ENCODE assay signal across 1 cellular context in the genomic region with DNA sequence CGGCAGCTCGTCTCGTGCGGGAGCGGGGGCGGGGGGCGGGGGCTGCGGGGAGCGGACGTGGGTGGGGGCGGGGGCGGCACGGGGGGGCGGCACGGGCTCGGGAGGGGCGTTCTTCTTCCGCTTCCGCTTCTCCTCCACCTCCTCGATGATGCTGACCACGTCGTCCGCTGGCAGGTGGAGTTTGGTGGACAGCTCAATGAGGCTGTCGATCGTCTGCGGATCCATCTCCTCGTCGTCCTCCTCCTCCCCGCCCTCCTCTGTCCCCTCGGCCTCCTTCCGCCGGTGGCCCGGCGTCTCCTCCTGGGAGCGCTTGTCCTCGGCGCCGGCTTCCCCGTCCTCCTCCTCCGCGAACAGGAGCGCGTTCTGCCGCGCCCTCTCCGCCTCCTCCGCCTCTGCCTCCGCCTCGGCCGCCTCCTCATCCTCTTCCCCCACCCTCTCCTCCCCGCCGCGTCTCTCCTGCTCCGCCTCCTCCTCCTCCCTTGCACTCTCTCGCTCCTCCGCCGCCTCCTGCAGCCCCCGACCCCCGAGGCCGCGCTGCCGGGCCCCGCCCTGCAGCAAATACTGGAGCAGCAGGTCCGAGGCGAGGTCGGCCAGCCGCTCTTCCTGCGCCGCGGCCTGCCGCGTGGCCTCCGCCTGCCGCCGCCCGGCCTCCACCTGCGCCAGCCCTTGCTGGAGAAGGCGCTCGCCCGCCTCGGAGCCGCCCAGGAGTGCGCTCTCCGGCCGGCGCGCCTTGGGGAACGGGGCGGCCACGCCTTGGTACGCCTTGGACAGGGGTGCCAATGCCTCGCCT.
TF ChIP-seq lines count a peak whose summit lies in the region.

No MANE protein-coding gene starts in this region.

TF ChIP-seq in HEK293, 187 proteins besides CTCF, POLR2A, EP300 and RAD21 (continued from another document and continues in another):
- TF ChIP-seq, protein P1, sequence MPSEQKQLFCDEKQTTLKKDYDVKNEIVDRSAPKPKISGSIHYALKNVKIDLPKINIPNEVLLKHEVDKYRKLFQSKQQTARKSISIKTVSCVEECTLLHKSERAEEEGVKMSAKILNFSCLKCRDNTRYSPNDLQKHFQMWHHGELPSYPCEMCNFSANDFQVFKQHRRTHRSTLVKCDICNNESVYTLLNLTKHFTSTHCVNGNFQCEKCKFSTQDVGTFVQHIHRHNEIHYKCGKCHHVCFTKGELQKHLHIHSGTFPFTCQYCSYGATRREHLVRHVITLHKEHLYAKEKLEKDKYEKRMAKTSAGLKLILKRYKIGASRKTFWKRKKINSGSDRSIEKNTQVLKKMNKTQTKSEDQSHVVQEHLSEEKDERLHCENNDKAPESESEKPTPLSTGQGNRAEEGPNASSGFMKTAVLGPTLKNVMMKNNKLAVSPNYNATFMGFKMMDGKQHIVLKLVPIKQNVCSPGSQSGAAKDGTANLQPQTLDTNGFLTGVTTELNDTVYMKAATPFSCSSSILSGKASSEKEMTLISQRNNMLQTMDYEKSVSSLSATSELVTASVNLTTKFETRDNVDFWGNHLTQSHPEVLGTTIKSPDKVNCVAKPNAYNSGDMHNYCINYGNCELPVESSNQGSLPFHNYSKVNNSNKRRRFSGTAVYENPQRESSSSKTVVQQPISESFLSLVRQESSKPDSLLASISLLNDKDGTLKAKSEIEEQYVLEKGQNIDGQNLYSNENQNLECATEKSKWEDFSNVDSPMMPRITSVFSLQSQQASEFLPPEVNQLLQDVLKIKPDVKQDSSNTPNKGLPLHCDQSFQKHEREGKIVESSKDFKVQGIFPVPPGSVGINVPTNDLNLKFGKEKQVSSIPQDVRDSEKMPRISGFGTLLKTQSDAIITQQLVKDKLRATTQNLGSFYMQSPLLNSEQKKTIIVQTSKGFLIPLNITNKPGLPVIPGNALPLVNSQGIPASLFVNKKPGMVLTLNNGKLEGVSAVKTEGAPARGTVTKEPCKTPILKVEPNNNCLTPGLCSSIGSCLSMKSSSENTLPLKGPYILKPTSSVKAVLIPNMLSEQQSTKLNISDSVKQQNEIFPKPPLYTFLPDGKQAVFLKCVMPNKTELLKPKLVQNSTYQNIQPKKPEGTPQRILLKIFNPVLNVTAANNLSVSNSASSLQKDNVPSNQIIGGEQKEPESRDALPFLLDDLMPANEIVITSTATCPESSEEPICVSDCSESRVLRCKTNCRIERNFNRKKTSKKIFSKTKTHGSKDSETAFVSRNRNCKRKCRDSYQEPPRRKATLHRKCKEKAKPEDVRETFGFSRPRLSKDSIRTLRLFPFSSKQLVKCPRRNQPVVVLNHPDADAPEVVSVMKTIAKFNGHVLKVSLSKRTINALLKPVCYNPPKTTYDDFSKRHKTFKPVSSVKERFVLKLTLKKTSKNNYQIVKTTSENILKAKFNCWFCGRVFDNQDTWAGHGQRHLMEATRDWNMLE (tag by site-specific recombination; conservative IDR thresholded peaks at IDR 0.05; ENCODE audit: low read depth) = no peak
- TF ChIP-seq HOXD13 (CRISPR knock-in tag; IDR thresholded peaks at IDR 0.05; ENCODE audit: borderline replicate concordance) (no peak), ZNF501 (tag by site-specific recombination; IDR thresholded peaks at IDR 0.05) (peak; percentile 39; the same call in 1 of the 2 replicates), SP7 (tag by site-specific recombination; IDR thresholded peaks at IDR 0.05) (peak; percentile 81), ZNF777 (tag by site-specific recombination; IDR thresholded peaks at IDR 0.05; ENCODE audit: borderline replicate concordance) (no peak), WT1 (tag by site-specific recombination; IDR thresholded peaks at IDR 0.05) (peak; percentile 58; the same call in 1 of the 2 replicates), YY1 (tag by site-specific recombination; IDR thresholded peaks at IDR 0.05) (no peak), FEZF1 (tag by site-specific recombination; IDR thresholded peaks at IDR 0.05) (no peak), ZNF416 (tag by site-specific recombination; IDR thresholded peaks at IDR 0.05) (no peak), GLI4 (tag by site-specific recombination; IDR thresholded peaks at IDR 0.05) (peak; percentile 86), ZNF211 (tag by site-specific recombination; IDR thresholded peaks at IDR 0.05; ENCODE audit: low read depth) (no peak), ZNF426 (tag by site-specific recombination; IDR thresholded peaks at IDR 0.05) (no peak), KLF10 (tag by site-specific recombination; IDR thresholded peaks at IDR 0.05) (no peak), ZBTB8A (tag by site-specific recombination; IDR thresholded peaks at IDR 0.05) (peak; percentile 53), ZIC2 (tag by site-specific recombination; IDR thresholded peaks at IDR 0.05) (peak; percentile 49; the same call in 1 of the 2 replicates), ZNF791 (tag by site-specific recombination; IDR thresholded peaks at IDR 0.05) (no peak), ZNF747 (tag by site-specific recombination; IDR thresholded peaks at IDR 0.05) (no peak), PRDM1 (tag by site-specific recombination; IDR thresholded peaks at IDR 0.05) (no peak), ZNF223 (tag by site-specific recombination; IDR thresholded peaks at IDR 0.05) (no peak), ZFP69B (tag by site-specific recombination; IDR thresholded peaks at IDR 0.05) (no peak; the same call in 1 of the 2 replicates), MEIS1 (CRISPR knock-in tag; IDR thresholded peaks at IDR 0.05; ENCODE audit: borderline replicate concordance) (no peak), ZNF677 (tag by site-specific recombination; IDR thresholded peaks at IDR 0.05) (no peak), GLIS2 (tag by site-specific recombination; IDR thresholded peaks at IDR 0.05) (peak; percentile 85), SCRT2 (tag by site-specific recombination; IDR thresholded peaks at IDR 0.05) (peak; percentile 42; the same call in 1 of the 2 replicates), TRIM28 (IDR thresholded peaks at IDR 0.05; ENCODE audit: borderline replicate concordance, low read length) (no peak), ZNF169 (tag by site-specific recombination; IDR thresholded peaks at IDR 0.05) (no peak), ZNF623 (tag by site-specific recombination; IDR thresholded peaks at IDR 0.05) (no peak), OSR2 (tag by site-specific recombination; IDR thresholded peaks at IDR 0.05) (peak; percentile 40), ZNF768 (tag by site-specific recombination; IDR thresholded peaks at IDR 0.05) (no peak; the same call in 1 of the 2 replicates), SALL2 (tag by site-specific recombination; IDR thresholded peaks at IDR 0.05; ENCODE audit: borderline replicate concordance) (no peak), ZEB2 (tag by site-specific recombination; IDR thresholded peaks at IDR 0.05) (peak; percentile 69), ZNF354C (tag by site-specific recombination; IDR thresholded peaks at IDR 0.05; ENCODE audit: borderline replicate concordance, low read depth) (no peak), ZNF600 (tag by site-specific recombination; IDR thresholded peaks at IDR 0.05) (peak; percentile 98), ZNF629 (tag by site-specific recombination; IDR thresholded peaks at IDR 0.05) (peak; percentile 60), SP3 (tag by site-specific recombination; IDR thresholded peaks at IDR 0.05) (peak; percentile 97), ZBTB48 (tag by site-specific recombination; IDR thresholded peaks at IDR 0.05) (peak; percentile 41; the same call in 1 of the 2 replicates), ZNF335 (tag by site-specific recombination; conservative IDR thresholded peaks at IDR 0.05) (peak; percentile 81), ZNF544 (tag by site-specific recombination; IDR thresholded peaks at IDR 0.05) (no peak), ZNF837 (tag by site-specific recombination; IDR thresholded peaks at IDR 0.05) (no peak), ZNF394 (tag by site-specific recombination; IDR thresholded peaks at IDR 0.05; ENCODE audit: borderline replicate concordance) (no peak), ZSCAN30 (tag by site-specific recombination; IDR thresholded peaks at IDR 0.05) (no peak), ZNF624 (tag by site-specific recombination; IDR thresholded peaks at IDR 0.05) (no peak), ZNF548 (tag by site-specific recombination; IDR thresholded peaks at IDR 0.05) (no peak)
- TF ChIP-seq, protein P2, sequence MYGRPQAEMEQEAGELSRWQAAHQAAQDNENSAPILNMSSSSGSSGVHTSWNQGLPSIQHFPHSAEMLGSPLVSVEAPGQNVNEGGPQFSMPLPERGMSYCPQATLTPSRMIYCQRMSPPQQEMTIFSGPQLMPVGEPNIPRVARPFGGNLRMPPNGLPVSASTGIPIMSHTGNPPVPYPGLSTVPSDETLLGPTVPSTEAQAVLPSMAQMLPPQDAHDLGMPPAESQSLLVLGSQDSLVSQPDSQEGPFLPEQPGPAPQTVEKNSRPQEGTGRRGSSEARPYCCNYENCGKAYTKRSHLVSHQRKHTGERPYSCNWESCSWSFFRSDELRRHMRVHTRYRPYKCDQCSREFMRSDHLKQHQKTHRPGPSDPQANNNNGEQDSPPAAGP (tag by site-specific recombination; IDR thresholded peaks at IDR 0.05) = peak; percentile 87
- TF ChIP-seq, protein P3, sequence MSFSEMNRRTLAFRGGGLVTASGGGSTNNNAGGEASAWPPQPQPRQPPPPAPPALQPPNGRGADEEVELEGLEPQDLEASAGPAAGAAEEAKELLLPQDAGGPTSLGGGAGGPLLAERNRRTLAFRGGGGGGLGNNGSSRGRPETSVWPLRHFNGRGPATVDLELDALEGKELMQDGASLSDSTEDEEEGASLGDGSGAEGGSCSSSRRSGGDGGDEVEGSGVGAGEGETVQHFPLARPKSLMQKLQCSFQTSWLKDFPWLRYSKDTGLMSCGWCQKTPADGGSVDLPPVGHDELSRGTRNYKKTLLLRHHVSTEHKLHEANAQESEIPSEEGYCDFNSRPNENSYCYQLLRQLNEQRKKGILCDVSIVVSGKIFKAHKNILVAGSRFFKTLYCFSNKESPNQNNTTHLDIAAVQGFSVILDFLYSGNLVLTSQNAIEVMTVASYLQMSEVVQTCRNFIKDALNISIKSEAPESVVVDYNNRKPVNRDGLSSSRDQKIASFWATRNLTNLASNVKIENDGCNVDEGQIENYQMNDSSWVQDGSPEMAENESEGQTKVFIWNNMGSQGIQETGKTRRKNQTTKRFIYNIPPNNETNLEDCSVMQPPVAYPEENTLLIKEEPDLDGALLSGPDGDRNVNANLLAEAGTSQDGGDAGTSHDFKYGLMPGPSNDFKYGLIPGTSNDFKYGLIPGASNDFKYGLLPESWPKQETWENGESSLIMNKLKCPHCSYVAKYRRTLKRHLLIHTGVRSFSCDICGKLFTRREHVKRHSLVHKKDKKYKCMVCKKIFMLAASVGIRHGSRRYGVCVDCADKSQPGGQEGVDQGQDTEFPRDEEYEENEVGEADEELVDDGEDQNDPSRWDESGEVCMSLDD (tag by site-specific recombination; IDR thresholded peaks at IDR 0.05) = 0 out of 2 replicates have a peak, but pooled peaks have one; percentile 23
- TF ChIP-seq, protein P4, sequence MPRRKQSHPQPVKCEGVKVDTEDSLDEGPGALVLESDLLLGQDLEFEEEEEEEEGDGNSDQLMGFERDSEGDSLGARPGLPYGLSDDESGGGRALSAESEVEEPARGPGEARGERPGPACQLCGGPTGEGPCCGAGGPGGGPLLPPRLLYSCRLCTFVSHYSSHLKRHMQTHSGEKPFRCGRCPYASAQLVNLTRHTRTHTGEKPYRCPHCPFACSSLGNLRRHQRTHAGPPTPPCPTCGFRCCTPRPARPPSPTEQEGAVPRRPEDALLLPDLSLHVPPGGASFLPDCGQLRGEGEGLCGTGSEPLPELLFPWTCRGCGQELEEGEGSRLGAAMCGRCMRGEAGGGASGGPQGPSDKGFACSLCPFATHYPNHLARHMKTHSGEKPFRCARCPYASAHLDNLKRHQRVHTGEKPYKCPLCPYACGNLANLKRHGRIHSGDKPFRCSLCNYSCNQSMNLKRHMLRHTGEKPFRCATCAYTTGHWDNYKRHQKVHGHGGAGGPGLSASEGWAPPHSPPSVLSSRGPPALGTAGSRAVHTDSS (tag by site-specific recombination; IDR thresholded peaks at IDR 0.05) = peak; percentile 76
- TF ChIP-seq, protein P5, sequence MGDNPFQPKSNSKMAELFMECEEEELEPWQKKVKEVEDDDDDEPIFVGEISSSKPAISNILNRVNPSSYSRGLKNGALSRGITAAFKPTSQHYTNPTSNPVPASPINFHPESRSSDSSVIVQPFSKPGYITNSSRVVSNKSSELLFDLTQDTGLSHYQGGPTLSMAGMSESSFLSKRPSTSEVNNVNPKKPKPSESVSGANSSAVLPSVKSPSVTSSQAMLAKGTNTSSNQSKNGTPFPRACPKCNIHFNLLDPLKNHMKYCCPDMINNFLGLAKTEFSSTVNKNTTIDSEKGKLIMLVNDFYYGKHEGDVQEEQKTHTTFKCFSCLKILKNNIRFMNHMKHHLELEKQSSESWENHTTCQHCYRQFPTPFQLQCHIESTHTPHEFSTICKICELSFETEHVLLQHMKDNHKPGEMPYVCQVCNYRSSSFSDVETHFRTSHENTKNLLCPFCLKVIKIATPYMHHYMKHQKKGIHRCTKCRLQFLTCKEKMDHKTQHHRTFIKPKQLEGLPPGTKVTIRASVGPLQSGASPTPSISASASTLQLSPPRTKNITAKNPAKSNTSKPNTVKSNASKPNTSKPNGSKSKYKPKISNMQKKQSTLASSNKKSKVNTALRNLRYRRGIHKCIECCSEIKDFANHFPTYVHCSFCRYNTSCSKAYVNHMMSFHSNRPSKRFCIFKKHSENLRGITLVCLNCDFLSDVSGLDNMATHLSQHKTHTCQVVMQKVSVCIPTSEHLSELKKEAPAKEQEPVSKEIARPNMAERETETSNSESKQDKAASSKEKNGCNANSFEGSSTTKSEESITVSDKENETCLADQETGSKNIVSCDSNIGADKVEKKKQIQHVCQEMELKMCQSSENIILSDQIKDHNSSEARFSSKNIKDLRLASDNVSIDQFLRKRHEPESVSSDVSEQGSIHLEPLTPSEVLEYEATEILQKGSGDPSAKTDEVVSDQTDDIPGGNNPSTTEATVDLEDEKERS (tag by site-specific recombination; IDR thresholded peaks at IDR 0.05) = no peak
- TF ChIP-seq, protein P6, sequence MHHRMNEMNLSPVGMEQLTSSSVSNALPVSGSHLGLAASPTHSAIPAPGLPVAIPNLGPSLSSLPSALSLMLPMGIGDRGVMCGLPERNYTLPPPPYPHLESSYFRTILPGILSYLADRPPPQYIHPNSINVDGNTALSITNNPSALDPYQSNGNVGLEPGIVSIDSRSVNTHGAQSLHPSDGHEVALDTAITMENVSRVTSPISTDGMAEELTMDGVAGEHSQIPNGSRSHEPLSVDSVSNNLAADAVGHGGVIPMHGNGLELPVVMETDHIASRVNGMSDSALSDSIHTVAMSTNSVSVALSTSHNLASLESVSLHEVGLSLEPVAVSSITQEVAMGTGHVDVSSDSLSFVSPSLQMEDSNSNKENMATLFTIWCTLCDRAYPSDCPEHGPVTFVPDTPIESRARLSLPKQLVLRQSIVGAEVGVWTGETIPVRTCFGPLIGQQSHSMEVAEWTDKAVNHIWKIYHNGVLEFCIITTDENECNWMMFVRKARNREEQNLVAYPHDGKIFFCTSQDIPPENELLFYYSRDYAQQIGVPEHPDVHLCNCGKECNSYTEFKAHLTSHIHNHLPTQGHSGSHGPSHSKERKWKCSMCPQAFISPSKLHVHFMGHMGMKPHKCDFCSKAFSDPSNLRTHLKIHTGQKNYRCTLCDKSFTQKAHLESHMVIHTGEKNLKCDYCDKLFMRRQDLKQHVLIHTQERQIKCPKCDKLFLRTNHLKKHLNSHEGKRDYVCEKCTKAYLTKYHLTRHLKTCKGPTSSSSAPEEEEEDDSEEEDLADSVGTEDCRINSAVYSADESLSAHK (tag by site-specific recombination; IDR thresholded peaks at IDR 0.05) = no peak
